ENCODE assay signal across 21 cellular contexts in the genomic region with DNA sequence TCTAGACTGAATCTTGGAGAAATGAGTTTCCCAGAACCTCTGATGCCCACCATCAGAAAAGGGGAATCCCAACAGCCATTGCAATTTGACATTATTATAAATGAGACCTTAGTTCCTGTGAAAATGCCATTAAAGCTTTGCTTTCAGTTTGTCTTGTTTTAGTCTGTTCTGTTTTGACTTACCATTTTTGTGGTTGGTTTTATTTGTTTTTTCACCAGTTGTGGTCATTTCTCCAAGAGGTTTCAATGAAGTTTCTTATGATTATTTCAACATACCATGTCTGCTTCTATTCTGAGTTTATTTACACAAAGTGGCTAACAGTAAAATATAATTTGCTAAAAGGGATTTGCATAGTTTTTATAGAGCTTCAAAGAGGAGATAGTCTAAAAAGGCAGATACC.
DNase-seq lines count a peak whose midpoint lies in the region; ATAC-seq and TF ChIP-seq lines count a peak whose summit lies in the region.
"Had no signal": no experiment of that assay in that cellular context is flagged by ENCODE, and none has a peak within 500 bp of the region (broad histone marks: within the 10 kb centered on the region; RNA-seq: fewer than 3 reads in every experiment).

No MANE protein-coding gene starts in this region.

- no peaks in the 10 kb centered on the region for H3K9me3 ChIP-seq in mesenchymal stem cell (ENCODE audit: control insufficient read depth, low read length)
- H3K9me3 ChIP-seq: tibial nerve had no signal

- H3K27me3 ChIP-seq in mesenchymal stem cell (ENCODE audit: control insufficient read depth in 1 of 2, insufficient read depth in 1 of 2, low read length in 2 of 2): no peaks in the 10 kb centered on the region
- H3K27me3 ChIP-seq: BLaER1, tibial nerve had no signal

- in situ Hi-C loops in Caki2 (cut with HindIII; ENCODE audit: low pct_unique_long_range_greater_than_20kb, low sequenced_read_pairs): no loop called here
- in situ Hi-C loops in astrocyte of the spinal cord (cut with HindIII; ENCODE audit: low sequenced_read_pairs): no loop called here

- TF ChIP-seq CTCF in astrocyte of the spinal cord (IDR thresholded peaks at IDR 0.05; ENCODE audit: low read depth, low read length): no peak

- H3K9ac ChIP-seq in mesenchymal stem cell (ENCODE audit: low read length): no peak overlapping the region
- H3K9ac ChIP-seq: BLaER1 had no signal

- no peak overlapping the region for H2BK15ac ChIP-seq in mesenchymal stem cell (ENCODE audit: low read depth, poor library complexity, severe bottlenecking)

- DNase-seq in Caki2 (ENCODE audit: low read depth) (peak; percentile 47), M059J (ENCODE audit: low read depth) (peak; percentile 67), astrocyte of the spinal cord (ENCODE audit: low read depth, low spot score) (peak; percentile 84), mesenchymal stem cell (peak; percentile 91), NCI-H187 treated with DMSO at 0.1 percent for 48 hours (lab: John Stamatoyannopoulos, UW) (no peak)
- DNase-seq: activated CD4-positive, alpha-beta memory T cell treated with anti-CD3 and anti-CD28 coated beads for 36 hours; activated naive CD4-positive, alpha-beta T cell treated with Interleukin-2 at 50 U/mL for 16 hours; cerebellar nuclear complex; effector memory CD8-positive, alpha-beta T cell; immature natural killer cell; KBM-7; NCI-H187; NCI-H2227 treated with DMSO at 0.1 percent for 48 hours; stimulated activated CD4-positive, alpha-beta T cell treated with anti-CD3 and anti-CD28 coated beads, Interleukin-2, amount 100 ng/mL, for 48 hours; stimulated activated naive CD8-positive, alpha-beta T cell treated with anti-CD3 and anti-CD28 coated beads, Interleukin-15, Interleukin-2, amounts not matched to agents 100 U/mL and 50 U/mL, for 24 hours; T-helper 17 cell had no signal

- no peak overlapping the region for H4K8ac ChIP-seq in mesenchymal stem cell (ENCODE audit: low read length)

- H3K4ac ChIP-seq in mesenchymal stem cell (ENCODE audit: low read depth in 1 of 2, low read length in 2 of 2): no peak overlapping the region

- no peak overlapping the region for H2BK5ac ChIP-seq in mesenchymal stem cell (ENCODE audit: low read depth, low read length, poor library complexity, severe bottlenecking)

- no peak overlapping the region for H2BK120ac ChIP-seq in mesenchymal stem cell (ENCODE audit: low read depth, low read length)

- H3K4me1 ChIP-seq in mesenchymal stem cell (ENCODE audit: control insufficient read depth, insufficient read depth, low read depth, low read length): no peaks in the 10 kb centered on the region
- H3K4me1 ChIP-seq: tibial nerve had no signal

- no peak overlapping the region for H3K23ac ChIP-seq in mesenchymal stem cell (ENCODE audit: low read length in 2 of 2)

- no peak overlapping the region for H3K27ac ChIP-seq in mesenchymal stem cell (ENCODE audit: low read length, poor library complexity, severe bottlenecking)
- H3K27ac ChIP-seq: BLaER1, tibial nerve had no signal

- ATAC-seq in HG03469 (IDR thresholded peaks at IDR 0.05; ENCODE audit: unreplicated experiment) (no peak), HG03025 (IDR thresholded peaks at IDR 0.05; ENCODE audit: low FRiP score, unreplicated experiment) (no peak)
- ATAC-seq: effector memory CD8-positive, alpha-beta T cell; stimulated activated naive CD8-positive, alpha-beta T cell treated with anti-CD3 and anti-CD28 coated beads, Interleukin-15, Interleukin-2, amounts not matched to agents 100 U/mL and 50 U/mL, for 24 hours; T-helper 17 cell had no signal

- H4K91ac ChIP-seq in mesenchymal stem cell (ENCODE audit: low read length): no peak overlapping the region

- H3K4me2 ChIP-seq in mesenchymal stem cell (ENCODE audit: low read length, poor library complexity, severe bottlenecking): no peak overlapping the region
- H3K4me2 ChIP-seq: BLaER1 had no signal

- no peak overlapping the region for H2AFZ ChIP-seq in mesenchymal stem cell (ENCODE audit: low read depth, low read length)

- no peak overlapping the region for H2AK5ac ChIP-seq in mesenchymal stem cell (ENCODE audit: low read length, severe bottlenecking)

- H3K4me3 ChIP-seq in astrocyte of the spinal cord (ENCODE audit: low read depth, low read length) (no peak overlapping the region), mesenchymal stem cell (ENCODE audit: insufficient read depth in 1 of 2, low read depth in 1 of 2, low read length in 2 of 2) (no peak overlapping the region)
- H3K4me3 ChIP-seq: BLaER1, skin epidermis, tibial nerve had no signal

- no peak overlapping the region for H3K18ac ChIP-seq in mesenchymal stem cell (ENCODE audit: low read depth in 1 of 2, low read length in 2 of 2)

- no peaks in the 10 kb centered on the region for H3K79me1 ChIP-seq in mesenchymal stem cell (replicated peaks; ENCODE audit: low read length, poor library complexity, severe bottlenecking)

- no peak overlapping the region for H2BK12ac ChIP-seq in mesenchymal stem cell (ENCODE audit: low read length in 2 of 2)

- H3K14ac ChIP-seq in mesenchymal stem cell (ENCODE audit: low read length in 2 of 2): no peak overlapping the region

- no peaks in the 10 kb centered on the region for H3K36me3 ChIP-seq in mesenchymal stem cell (ENCODE audit: control insufficient read depth in 1 of 2, insufficient read depth in 2 of 2, low read depth in 1 of 2, low read length in 2 of 2)
- H3K36me3 ChIP-seq: BLaER1, tibial nerve had no signal
